ENCODE assay signal across 7 cellular contexts in the genomic region with DNA sequence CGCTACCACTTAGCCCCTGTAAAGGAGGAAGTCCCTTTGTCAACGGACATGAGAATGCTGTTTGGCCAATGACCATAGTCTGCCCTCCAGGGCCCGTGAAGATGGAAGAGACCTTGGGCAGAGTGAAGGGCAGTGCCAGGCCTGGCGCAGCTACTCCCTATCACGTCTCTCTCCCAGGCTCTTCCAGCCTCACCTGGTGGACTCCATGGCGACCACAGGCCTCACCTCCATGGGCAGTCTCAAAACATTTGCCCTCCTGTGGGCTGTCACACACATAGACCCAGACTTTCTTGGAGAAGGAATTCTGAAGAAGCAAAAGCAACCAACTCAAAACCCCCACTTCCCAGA. TPM values are rescaled to one million over a fixed set of nuclear protein-coding genes. Genes with fewer than 3 reads are reported as not detected.
DNase-seq lines count a peak whose midpoint lies in the region; ATAC-seq and TF ChIP-seq lines count a peak whose summit lies in the region.
"Not testable (repeated sequence)": the region's sequence is repeated elsewhere in the genome, so short reads cannot be mapped to it uniquely, and the experiment has no call there.

No MANE protein-coding gene starts in this region.

- H3K9me3 Mint-ChIP-seq in activated B cell treated with CpG ODN at 0.5 μM for 24 hours: not testable (repeated sequence)

- H3K9ac ChIP-seq in mammary epithelial cell (ENCODE audit: insufficient read depth, low read length) (peak overlapping the region; percentile 75), mesenchymal stem cell (ENCODE audit: low read length) (peak overlapping the region; percentile 97)

- peaks cover 12% of the 10 kb centered on the region for H3K9me3 ChIP-seq in mammary epithelial cell (replicated peaks; ENCODE audit: insufficient read depth, low read length)
- H3K9me3 ChIP-seq in gastroesophageal sphincter; mesenchymal stem cell (ENCODE audit: control insufficient read depth, low read length); sigmoid colon: not testable (repeated sequence)

- intact Hi-C loops in activated B cell treated with CpG ODN at 0.5 μM for 24 hours (cut with micrococcal nuclease) (loop anchor here (10.0 kb wide), 2 partner anchors 492 to 628 kb away; a partner anchor contains a TSS), mammary epithelial cell (cut with micrococcal nuclease) (loop anchor here (10.0 kb wide), 1 partner anchor 62 kb away; no protein-coding TSS in a partner anchor), sigmoid colon (cut with DNase I) (loop anchor here (2.0 to 5.0 kb wide), 2 partner anchors 22 to 321 kb away; no protein-coding TSS in a partner anchor)

- CTCF ChIA-PET in activated B cell treated with CpG ODN at 0.5 μM for 24 hours (lab: Charles Lee): interaction anchor here (1.0 kb wide), 1 partner anchor 318 kb away, joined by 3 read pairs; no protein-coding TSS in a partner anchor
- CTCF ChIA-PET in mammary epithelial cell (lab: Charles Lee; ENCODE audit: low non-redundant PET): not testable (repeated sequence)

- dilution Hi-C loops in mammary epithelial cell (cut with HindIII; ENCODE audit: low sequenced_read_pairs): not testable (repeated sequence)

- not testable (repeated sequence) for H3K27me3 Mint-ChIP-seq in activated B cell treated with CpG ODN at 0.5 μM for 24 hours

- H3K79me1 ChIP-seq in mesenchymal stem cell (replicated peaks; ENCODE audit: low read length, poor library complexity, severe bottlenecking): peaks cover 22% of the 10 kb centered on the region

- not testable (repeated sequence) for H3K18ac ChIP-seq in mesenchymal stem cell (ENCODE audit: low read depth in 1 of 2, low read length in 2 of 2)

- in situ Hi-C loops in mammary epithelial cell (cut with MboI; ENCODE audit: low sequenced_read_pairs in 2 of 2): not testable (repeated sequence)

- peaks cover 21% of the 10 kb centered on the region for H3K36me3 Mint-ChIP-seq in activated B cell treated with CpG ODN at 0.5 μM for 24 hours (ENCODE audit: low read depth)

- not testable (repeated sequence) for ATAC-seq in activated B cell treated with CpG ODN at 0.5 μM for 24 hours (ENCODE audit: low read depth); gastroesophageal sphincter

- POLR2A ChIA-PET in activated B cell treated with CpG ODN at 0.5 μM for 24 hours (lab: Charles Lee): interaction anchor here (1.2 to 1.6 kb wide), 2 partner anchors 141 to 364 kb away, joined by 4 read pairs; a partner anchor contains a TSS

- not testable (repeated sequence) for BruUV-seq in mammary epithelial cell (replicated peaks; lab: Mats Ljungman, UMichigan)

- not testable (repeated sequence) for H3K36me3 ChIP-seq in mammary epithelial cell (ENCODE audit: insufficient read depth, low read length); sigmoid colon
- H3K36me3 ChIP-seq in gastroesophageal sphincter: peaks cover 0 to 17% of the 10 kb centered on the region in 2 donors
- H3K36me3 ChIP-seq in mesenchymal stem cell (ENCODE audit: control insufficient read depth in 1 of 2, insufficient read depth in 2 of 2, low read depth in 1 of 2, low read length in 2 of 2): peaks cover 2 to 14% of the 10 kb centered on the region in 2 experiments

- peak overlapping the region; percentile 70; the same call in 1 of the 2 replicates for H3K4me3 ChIP-seq in GM08714 (ENCODE audit: low read length)
- H3K4me3 ChIP-seq in NB4 (ENCODE audit: low read depth, low read length): peak overlapping the region; percentile 74
- peak overlapping the region; percentile 54 to 82 (median 68) for H3K4me3 ChIP-seq in mammary epithelial cell (replicated peaks in 1 of 3; ENCODE audit: insufficient read depth in 1 of 3, low read depth in 2 of 3, low read length in 3 of 3)
- peak overlapping the region; percentile 79 to 91 for H3K4me3 ChIP-seq in gastroesophageal sphincter
- H3K4me3 ChIP-seq in mesenchymal stem cell (ENCODE audit: insufficient read depth in 1 of 2, low read depth in 1 of 2, low read length in 2 of 2): peak overlapping the region; percentile 62 to 99
- peak overlapping the region; percentile 55 to 78 (median 68) for H3K4me3 ChIP-seq in sigmoid colon

- H3K4me2 ChIP-seq in mammary epithelial cell (ENCODE audit: insufficient read depth, low read depth, low read length) (peak overlapping the region; percentile 73), mesenchymal stem cell (ENCODE audit: low read length, poor library complexity, severe bottlenecking) (peak overlapping the region; percentile 73)

- H3K4ac ChIP-seq in mesenchymal stem cell (ENCODE audit: low read depth in 1 of 2, low read length in 2 of 2): not testable (repeated sequence)

- WGBS in mammary epithelial cell (ENCODE audit: low coverage, missing lambda C conversion rate): 23% methylated on average over 3 of the region's 6 CpGs
- WGBS in gastroesophageal sphincter (ENCODE audit: low coverage in 1 of 2), 2 donors: 40% methylated on average over 1 of the region's 6 CpGs; no CpG with 5 or more reads in 1 of the 2 donors
- WGBS in mesenchymal stem cell: 80% methylated on average over 6 of the region's 6 CpGs
- 30 to 56% methylated on average over 6 of the region's 6 CpGs for WGBS in sigmoid colon, 2 donors

- not testable (repeated sequence) for H3K4me1 ChIP-seq in mammary epithelial cell (ENCODE audit: insufficient read depth, low read length); mesenchymal stem cell (ENCODE audit: control insufficient read depth, insufficient read depth, low read depth, low read length)
- H3K4me1 ChIP-seq in gastroesophageal sphincter (peaks cover 0 to 32% (median 0%) of the 10 kb centered on the region in 3 donors), sigmoid colon (peaks cover 0 to 30% (median 28%) of the 10 kb centered on the region in 4 donors)

- DNase-seq in NB4 (ENCODE audit: low read depth); activated B cell treated with CpG ODN at 0.5 μM for 24 hours; mammary epithelial cell; mesenchymal stem cell; sigmoid colon: not testable (repeated sequence)

- H3K14ac ChIP-seq in mesenchymal stem cell (ENCODE audit: low read length in 2 of 2): not testable (repeated sequence)

- H2AFZ ChIP-seq in mammary epithelial cell (ENCODE audit: low read depth, low read length): peak overlapping the region; percentile 89
- H2AFZ ChIP-seq in mesenchymal stem cell (ENCODE audit: low read depth, low read length): not testable (repeated sequence)

- H3K23ac ChIP-seq in mesenchymal stem cell (ENCODE audit: low read length in 2 of 2): not testable (repeated sequence)

- H3K79me2 ChIP-seq in mammary epithelial cell (ENCODE audit: insufficient read depth, low read length): peaks cover 29% of the 10 kb centered on the region

- H3K27ac Mint-ChIP-seq in activated B cell treated with CpG ODN at 0.5 μM for 24 hours: peak overlapping the region; percentile 88

- not testable (repeated sequence) for H2BK12ac ChIP-seq in mesenchymal stem cell (ENCODE audit: low read length in 2 of 2)

- peak overlapping the region; percentile 97 for H3K4me3 Mint-ChIP-seq in activated B cell treated with CpG ODN at 0.5 μM for 24 hours

- TF ChIP-seq CTCF in NB4 (IDR thresholded peaks at IDR 0.05; ENCODE audit: low read depth, low read length); activated B cell treated with CpG ODN at 0.5 μM for 24 hours (IDR thresholded peaks at IDR 0.05); mammary epithelial cell (conservative IDR thresholded peaks at IDR 0.05 in 1 of 2, IDR thresholded peaks at IDR 0.05 in 1 of 2; ENCODE audit: extremely low read depth in 1 of 2, insufficient read depth in 1 of 2, low read depth in 1 of 2, low read length in 2 of 2); gastroesophageal sphincter (IDR thresholded peaks at IDR 0.05); sigmoid colon (IDR thresholded peaks at IDR 0.05): not testable (repeated sequence)

- TF ChIP-seq EP300 in gastroesophageal sphincter (IDR thresholded peaks at IDR 0.05); sigmoid colon (IDR thresholded peaks at IDR 0.05): not testable (repeated sequence)

- H4K91ac ChIP-seq in mesenchymal stem cell (ENCODE audit: low read length): not testable (repeated sequence)

- H4K8ac ChIP-seq in mesenchymal stem cell (ENCODE audit: low read length): peak overlapping the region; percentile 62

- not testable (repeated sequence) for H2BK120ac ChIP-seq in mesenchymal stem cell (ENCODE audit: low read depth, low read length)

- TF ChIP-seq POLR2A in NB4 (IDR thresholded peaks at IDR 0.05; ENCODE audit: extremely low read depth, insufficient read length); gastroesophageal sphincter (IDR thresholded peaks at IDR 0.05); sigmoid colon (IDR thresholded peaks at IDR 0.05): not testable (repeated sequence)

- not testable (repeated sequence) for H3K27me3 ChIP-seq in mammary epithelial cell (ENCODE audit: insufficient read depth, low read length); gastroesophageal sphincter; mesenchymal stem cell (ENCODE audit: control insufficient read depth in 1 of 2, insufficient read depth in 1 of 2, low read length in 2 of 2); sigmoid colon

- not testable (repeated sequence) for H2BK5ac ChIP-seq in mesenchymal stem cell (ENCODE audit: low read depth, low read length, poor library complexity, severe bottlenecking)

- H3K27ac ChIP-seq in mammary epithelial cell (ENCODE audit: insufficient read depth, low read depth, low read length) (peak overlapping the region; percentile 52), gastroesophageal sphincter (peak overlapping the region in 3 of 4 donors; percentile 87 to 89 (median 88)), sigmoid colon (peak overlapping the region; percentile 81 to 93 (median 86))
- H3K27ac ChIP-seq in mesenchymal stem cell (ENCODE audit: low read length, poor library complexity, severe bottlenecking): not testable (repeated sequence)

- H2BK15ac ChIP-seq in mesenchymal stem cell (ENCODE audit: low read depth, poor library complexity, severe bottlenecking): not testable (repeated sequence)

- not testable (repeated sequence) for H2AK5ac ChIP-seq in mesenchymal stem cell (ENCODE audit: low read length, severe bottlenecking)

- not testable (repeated sequence) for H4K20me1 ChIP-seq in mammary epithelial cell (ENCODE audit: insufficient read depth, low read length)

- H3K4me1 Mint-ChIP-seq in activated B cell treated with CpG ODN at 0.5 μM for 24 hours: peaks cover 28% of the 10 kb centered on the region

RNA-seq across cellular contexts. Expression of a gene that starts 0.5 kb away (rescaled TPM):
- total RNA-seq in activated B cell treated with CpG ODN at 0.5 μM for 24 hours (15.8 and 16.1 TPM in 2 replicates), mammary epithelial cell (10 to 100 TPM; 25.0 to 30.9 TPM), gastroesophageal sphincter (10 to 100 TPM; 30.4 to 55.9 (median 37.1) TPM), sigmoid colon (10 to 100 TPM; 23.8 to 52.4 (median 37.8) TPM)
- polyA plus RNA-seq in mammary epithelial cell (33.2 TPM), sigmoid colon (10 to 100 TPM; 71.1 to 87.1 (median 74.0) TPM)
- polyA minus RNA-seq in mammary epithelial cell: 19.2 TPM
- polyA plus RNA-seq in mesenchymal stem cell (2013, experiment 1 of 2): 27.2 TPM
- polyA plus RNA-seq in mesenchymal stem cell (2013, experiment 2 of 2): 24.9 TPM

RNA-seq across cellular contexts. Expression of a gene that starts 35.6 kb away (rescaled TPM):
- total RNA-seq in activated B cell treated with CpG ODN at 0.5 μM for 24 hours (12.7 and 17.9 TPM in 2 replicates), mammary epithelial cell (10 to 100 TPM in 1 of 2 donors, 1 to 10 TPM in 1; 9.3 to 25.0 TPM), gastroesophageal sphincter (10 to 100 TPM in 3 of 4 donors, 1 to 10 TPM in 1; 5.9 to 25.3 (median 16.7) TPM), sigmoid colon (10 to 100 TPM in 3 of 4 donors, 1 to 10 TPM in 1; 8.0 to 20.0 (median 17.6) TPM)
- polyA plus RNA-seq in mammary epithelial cell (15.7 TPM), sigmoid colon (10 to 100 TPM; 57.1 to 62.7 (median 57.6) TPM)
- 40.3 TPM for polyA minus RNA-seq in mammary epithelial cell
- 33.0 TPM for polyA plus RNA-seq in mesenchymal stem cell (2013, experiment 1 of 2)
- polyA plus RNA-seq in mesenchymal stem cell (2013, experiment 2 of 2): 34.1 TPM
